Comparison of ENCODE assay signal across 9 cellular contexts in genomic region chr9:20242767-20243166, GRCh38.
DNase-seq lines count a peak whose midpoint lies in the region; ATAC-seq and TF ChIP-seq lines count a peak whose summit lies in the region.
"Had no signal": no experiment of that assay in that cellular context is flagged by ENCODE, and none has a peak within 500 bp of the region (broad histone marks: within the 10 kb centered on the region; RNA-seq: fewer than 3 reads in every experiment).

No MANE protein-coding gene starts in this region.

- no peak overlapping the region for H3K27ac ChIP-seq in uterus

- no peaks in the 10 kb centered on the region for H3K36me3 ChIP-seq in uterus

- peak overlapping the region; percentile 14 for H3K4me3 Mint-ChIP-seq in activated naive CD8-positive, alpha-beta T cell treated with anti-CD3 and anti-CD28 coated beads, Interleukin-2, amount 10 ng/mL, durations not matched to agents 7 days and 5 days
- H3K4me3 Mint-ChIP-seq: memory B cell had no signal

- H3K27me3 Mint-ChIP-seq in activated naive CD8-positive, alpha-beta T cell treated with anti-CD3 and anti-CD28 coated beads, Interleukin-2, amount 10 ng/mL, durations not matched to agents 7 days and 5 days = no peaks in the 10 kb centered on the region

- no peaks in the 10 kb centered on the region for H3K4me1 ChIP-seq in uterus

- ATAC-seq in GM19468 (IDR thresholded peaks at IDR 0.05; ENCODE audit: extremely low read depth, unreplicated experiment) (peak; percentile 96), HG03469 (IDR thresholded peaks at IDR 0.05; ENCODE audit: unreplicated experiment) (peak; percentile 92)
- peak; percentile 84 for ATAC-seq in activated naive CD8-positive, alpha-beta T cell treated with anti-CD3 and anti-CD28 coated beads, Interleukin-2, amount 10 ng/mL, durations not matched to agents 7 days and 5 days (ENCODE audit: low read depth)

- TF ChIP-seq CTCF in uterus (IDR thresholded peaks at IDR 0.05) = no peak

- intact Hi-C loops in uterus (cut with DNase I; ENCODE audit: low total_unique reads) = no loop called here

- H3K27me3 ChIP-seq in uterus = no peaks in the 10 kb centered on the region

- no peak overlapping the region for H3K4me3 ChIP-seq in uterus

- no peak for TF ChIP-seq POLR2A in uterus (IDR thresholded peaks at IDR 0.05)

- POLR2A ChIA-PET in activated naive CD8-positive, alpha-beta T cell treated with anti-CD3 and anti-CD28 coated beads, Interleukin-2, amount 10 ng/mL, durations not matched to agents 7 days and 5 days (lab: Charles Lee) = interaction anchor here (0.7 to 3.0 kb wide), 13 partner anchors 8 to 379 kb away, joined by 3 to 37 read pairs (median 6); partner anchors contain the start of gene MLLT3

- peaks cover 46% of the 10 kb centered on the region for H3K36me3 Mint-ChIP-seq in activated naive CD8-positive, alpha-beta T cell treated with anti-CD3 and anti-CD28 coated beads, Interleukin-2, amount 10 ng/mL, durations not matched to agents 7 days and 5 days
- H3K36me3 Mint-ChIP-seq: memory B cell had no signal

- DNase-seq in D341Med (ENCODE audit: low spot score) (peak; percentile 20), SKM-1 (lab: John Stamatoyannopoulos, UW; ENCODE audit: unreplicated experiment) (no peak), NCI-H2227 treated with DMSO at 0.1 percent for 48 hours (lab: John Stamatoyannopoulos, UW) (no peak), uterus (no peak), Kasumi-1 (lab: John Stamatoyannopoulos, UW) (no peak)
- no peak for DNase-seq in activated naive CD8-positive, alpha-beta T cell treated with anti-CD3 and anti-CD28 coated beads, Interleukin-2, amount 10 ng/mL, durations not matched to agents 7 days and 5 days

- H3K4me1 Mint-ChIP-seq in activated naive CD8-positive, alpha-beta T cell treated with anti-CD3 and anti-CD28 coated beads, Interleukin-2, amount 10 ng/mL, durations not matched to agents 7 days and 5 days = peaks cover 76% of the 10 kb centered on the region

- no peaks in the 10 kb centered on the region for H3K9me3 ChIP-seq in uterus

- peaks cover 4% of the 10 kb centered on the region for H3K9me3 Mint-ChIP-seq in activated naive CD8-positive, alpha-beta T cell treated with anti-CD3 and anti-CD28 coated beads, Interleukin-2, amount 10 ng/mL, durations not matched to agents 7 days and 5 days
- H3K9me3 Mint-ChIP-seq: memory B cell had no signal

- peak overlapping the region; percentile 80 for H3K27ac Mint-ChIP-seq in activated naive CD8-positive, alpha-beta T cell treated with anti-CD3 and anti-CD28 coated beads, Interleukin-2, amount 10 ng/mL, durations not matched to agents 7 days and 5 days
- H3K27ac Mint-ChIP-seq: memory B cell had no signal
